1 cellular context compared by ENCODE assay signal in genomic region chr12:45990468-45991288, GRCh38.
TF ChIP-seq lines count a peak whose summit lies in the region.

Gene SCAF11, minus strand, starts transcription at chr12:45990574. Its CDS starts 26,407 bp downstream, at chr12:45964167.

TF ChIP-seq in HepG2, 621 proteins besides CTCF, POLR2A, EP300 and RAD21 (continued from another document and continues in another):
- peak; percentile 76; the same call in 1 of the 2 replicates for TF ChIP-seq CENPT (CRISPR knock-in tag; IDR thresholded peaks at IDR 0.05; ENCODE audit: low read depth)
- peak; percentile 96 for TF ChIP-seq ZC3H13 (CRISPR knock-in tag; IDR thresholded peaks at IDR 0.05)
- TF ChIP-seq ZNF777 (CRISPR knock-in tag; IDR thresholded peaks at IDR 0.05), result 0 out of 2 replicates have a peak, but pooled peaks have one; percentile 7
- TF ChIP-seq ZNF274 (CRISPR knock-in tag; IDR thresholded peaks at IDR 0.05), result peak; percentile 85; the same call in 1 of the 2 replicates
- TF ChIP-seq GABPB1 (CRISPR knock-in tag; IDR thresholded peaks at IDR 0.05), result peak; percentile 83
- TF ChIP-seq KDM5A (IDR thresholded peaks at IDR 0.05; ENCODE audit: borderline replicate concordance, low read length), result no peak
- TF ChIP-seq TOPORS (CRISPR knock-in tag; IDR thresholded peaks at IDR 0.05), result peak; percentile 64; the same call in 1 of the 2 replicates
- TF ChIP-seq ZNF550 (CRISPR knock-in tag; IDR thresholded peaks at IDR 0.05; ENCODE audit: borderline replicate concordance), result 0 out of 2 replicates have a peak, but pooled peaks have one; percentile 56
- peak; percentile 88 for TF ChIP-seq ZNF143 (CRISPR knock-in tag; IDR thresholded peaks at IDR 0.05)
- no peak for TF ChIP-seq ZNF646 (CRISPR knock-in tag; IDR thresholded peaks at IDR 0.05)
- peak; percentile 62; the same call in 1 of the 2 replicates for TF ChIP-seq MIER2 (CRISPR knock-in tag; IDR thresholded peaks at IDR 0.05)
- peak; percentile 23 for TF ChIP-seq EED (CRISPR knock-in tag; IDR thresholded peaks at IDR 0.05)
- peak; percentile 85; the same call in 1 of the 2 replicates for TF ChIP-seq ZNF614 (CRISPR knock-in tag; IDR thresholded peaks at IDR 0.05; ENCODE audit: borderline replicate concordance)
- TF ChIP-seq CBX2 (IDR thresholded peaks at IDR 0.05; ENCODE audit: low read depth, low read length), result no peak
- TF ChIP-seq CBX2 (CRISPR knock-in tag; IDR thresholded peaks at IDR 0.05; ENCODE audit: low read depth), result no peak
- peak; percentile 83; the same call in 1 of the 2 replicates for TF ChIP-seq MTA1 (CRISPR knock-in tag; IDR thresholded peaks at IDR 0.05; ENCODE audit: borderline replicate concordance)
- TF ChIP-seq CAMTA2 (CRISPR knock-in tag; IDR thresholded peaks at IDR 0.05; ENCODE audit: borderline replicate concordance), result peak; percentile 95
- peak; percentile 79; the same call in 1 of the 2 replicates for TF ChIP-seq RXRB (CRISPR knock-in tag; IDR thresholded peaks at IDR 0.05; ENCODE audit: borderline replicate concordance)
- peak; percentile 72; the same call in 1 of the 2 replicates for TF ChIP-seq SNAPC2 (CRISPR knock-in tag; IDR thresholded peaks at IDR 0.05)
- TF ChIP-seq ZNF292 (CRISPR knock-in tag; IDR thresholded peaks at IDR 0.05; ENCODE audit: borderline replicate concordance, low read depth), result no peak
- TF ChIP-seq ZNF652 (CRISPR knock-in tag; IDR thresholded peaks at IDR 0.05; ENCODE audit: borderline replicate concordance, low read depth), result no peak; the same call in 1 of the 2 replicates
- peak; percentile 81; the same call in 1 of the 2 replicates for TF ChIP-seq MIXL1 (CRISPR knock-in tag; IDR thresholded peaks at IDR 0.05)
- peak; percentile 96 for TF ChIP-seq ZFP91 (CRISPR knock-in tag; IDR thresholded peaks at IDR 0.05; ENCODE audit: borderline replicate concordance)
- TF ChIP-seq ZNF792 (CRISPR knock-in tag; IDR thresholded peaks at IDR 0.05), result peak; percentile 71; the same call in 1 of the 2 replicates
- TF ChIP-seq ZBTB40 (IDR thresholded peaks at IDR 0.05), result no peak
- TF ChIP-seq ZBTB40 (CRISPR knock-in tag; IDR thresholded peaks at IDR 0.05), result peak; percentile 57; the same call in 1 of the 2 replicates
- TF ChIP-seq MZF1 (CRISPR knock-in tag; IDR thresholded peaks at IDR 0.05; ENCODE audit: borderline replicate concordance), result no peak
- TF ChIP-seq FLYWCH1 (CRISPR knock-in tag; IDR thresholded peaks at IDR 0.05), result 0 out of 2 replicates have a peak, but pooled peaks have one; percentile 41
- peak; percentile 73; the same call in 1 of the 2 replicates for TF ChIP-seq ZNF776 (CRISPR knock-in tag; IDR thresholded peaks at IDR 0.05)
- peak; percentile 54 for TF ChIP-seq ZNF619 (CRISPR knock-in tag; IDR thresholded peaks at IDR 0.05)
- no peak for TF ChIP-seq ZNF282 (IDR thresholded peaks at IDR 0.05; ENCODE audit: partially characterized antibody)
- TF ChIP-seq HOXA3 (CRISPR knock-in tag; IDR thresholded peaks at IDR 0.05), result peak; percentile 88; the same call in 1 of the 2 replicates
- peak; percentile 82 for TF ChIP-seq ATF2 (CRISPR knock-in tag; IDR thresholded peaks at IDR 0.05)
- TF ChIP-seq REXO4 (CRISPR knock-in tag; IDR thresholded peaks at IDR 0.05; ENCODE audit: borderline replicate concordance), result no peak; the same call in 1 of the 2 replicates
- TF ChIP-seq ZNF496 (CRISPR knock-in tag; IDR thresholded peaks at IDR 0.05; ENCODE audit: insufficient replicate concordance), result no peak
- no peak; the same call in none of the 2 replicates for TF ChIP-seq TGIF2 (CRISPR knock-in tag; IDR thresholded peaks at IDR 0.05)
- TF ChIP-seq NFKB2 (CRISPR knock-in tag; IDR thresholded peaks at IDR 0.05; ENCODE audit: borderline replicate concordance), result peak; percentile 93; the same call in 1 of the 2 replicates
- TF ChIP-seq FIP1L1 (IDR thresholded peaks at IDR 0.05; ENCODE audit: borderline replicate concordance, insufficient read depth, low read depth, low read length), result 0 out of 2 replicates have a peak, but pooled peaks have one; percentile 80
- no peak for TF ChIP-seq GLMP (CRISPR knock-in tag; IDR thresholded peaks at IDR 0.05; ENCODE audit: borderline replicate concordance)
- no peak for TF ChIP-seq NONO (IDR thresholded peaks at IDR 0.05)
- TF ChIP-seq NONO (CRISPR knock-in tag; conservative IDR thresholded peaks at IDR 0.05), result peak; percentile 98
- no peak for TF ChIP-seq JARID2 (CRISPR knock-in tag; IDR thresholded peaks at IDR 0.05; ENCODE audit: insufficient replicate concordance)
